Comparison of ENCODE assay signal across 8 cellular contexts in genomic region chr19:17512574-17512939, GRCh38. TPM values are rescaled to one million over a fixed set of nuclear protein-coding genes. Genes with fewer than 3 reads are reported as not detected.
DNase-seq lines count a peak whose midpoint lies in the region; ATAC-seq and TF ChIP-seq lines count a peak whose summit lies in the region.
"Had no signal": no experiment of that assay in that cellular context is flagged by ENCODE, and none has a peak within 500 bp of the region (broad histone marks: within the 10 kb centered on the region; RNA-seq: fewer than 3 reads in every experiment).

No MANE protein-coding gene starts in this region.

- H3K27ac ChIP-seq in iPS-18a (ENCODE audit: low read length) (no peak overlapping the region), stomach (peak overlapping the region; percentile 90 to 100 (median 99))

- ATAC-seq in HG03064 (IDR thresholded peaks at IDR 0.05; ENCODE audit: low read depth, unreplicated experiment) (peak; percentile 9), GM21526 (IDR thresholded peaks at IDR 0.05; ENCODE audit: low FRiP score, unreplicated experiment) (no peak)
- ATAC-seq in activated CD8-positive, alpha-beta T cell treated with anti-CD3 and anti-CD28 coated beads for 36 hours: no peak

- peak overlapping the region; percentile 85 for H3K9ac ChIP-seq in iPS-18a (ENCODE audit: low read length)

- peak overlapping the region; percentile 91 for H3K27ac Mint-ChIP-seq in activated CD8-positive, alpha-beta T cell treated with anti-CD3 and anti-CD28 coated beads for 36 hours

- H3K4me3 Mint-ChIP-seq in activated CD8-positive, alpha-beta T cell treated with anti-CD3 and anti-CD28 coated beads for 36 hours: peak overlapping the region; percentile 87

- POLR2A ChIA-PET in activated CD8-positive, alpha-beta T cell treated with anti-CD3 and anti-CD28 coated beads for 36 hours (lab: Charles Lee): interaction anchor here (0.6 to 4.2 kb wide), 6 partner anchors 9 to 397 kb away, joined by 3 to 26 read pairs (median 3); a partner anchor contains a TSS

- H3K4me3 ChIP-seq in iPS-18a (ENCODE audit: low read length): peak overlapping the region; percentile 89
- H3K4me3 ChIP-seq in stomach: peak overlapping the region; percentile 62 to 93 (median 88)

- H3K36me3 Mint-ChIP-seq in activated CD8-positive, alpha-beta T cell treated with anti-CD3 and anti-CD28 coated beads for 36 hours (ENCODE audit: low read depth): peaks cover 43% of the 10 kb centered on the region

- no peak for TF ChIP-seq POLR2A in stomach (IDR thresholded peaks at IDR 0.05)

- H3K4me1 ChIP-seq in iPS-18a (ENCODE audit: control insufficient read depth, low read depth, low read length) (no peaks in the 10 kb centered on the region), stomach (peaks cover 20 to 51% (median 40%) of the 10 kb centered on the region in 4 donors)

- CTCF ChIA-PET in activated CD8-positive, alpha-beta T cell treated with anti-CD3 and anti-CD28 coated beads for 36 hours (lab: Charles Lee): interaction anchor here (1.0 to 2.6 kb wide), 4 partner anchors 10 to 17 kb away, joined by 3 to 30 read pairs (median 6); no protein-coding TSS in a partner anchor

- peaks cover 7% of the 10 kb centered on the region for H3K36me3 ChIP-seq in iPS-18a (ENCODE audit: control insufficient read depth, low read depth, low read length)
- peaks cover 13 to 20% (median 19%) of the 10 kb centered on the region in 4 donors for H3K36me3 ChIP-seq in stomach

- H3K27me3 Mint-ChIP-seq in activated CD8-positive, alpha-beta T cell treated with anti-CD3 and anti-CD28 coated beads for 36 hours: no peaks in the 10 kb centered on the region

- intact Hi-C loops in activated CD8-positive, alpha-beta T cell treated with anti-CD3 and anti-CD28 coated beads for 36 hours (cut with micrococcal nuclease): loop anchor here (1.0 kb wide), 1 partner anchor 43 kb away; the partner anchor contains the start of gene COLGALT1
- intact Hi-C loops in stomach (cut with DNase I; ENCODE audit: low total_unique reads): no loop called here

- 47 to 55% (median 50%) methylated on average over 9 of the region's 9 CpGs for WGBS in stomach, 5 donors

- no peak for TF ChIP-seq CTCF in activated CD8-positive, alpha-beta T cell treated with anti-CD3 and anti-CD28 coated beads for 36 hours (IDR thresholded peaks at IDR 0.05)
- TF ChIP-seq CTCF in stomach (IDR thresholded peaks at IDR 0.05): no peak

- H3K9me3 Mint-ChIP-seq in activated CD8-positive, alpha-beta T cell treated with anti-CD3 and anti-CD28 coated beads for 36 hours: peaks cover 5% of the 10 kb centered on the region

- H3K9me3 ChIP-seq in iPS-18a (ENCODE audit: control insufficient read depth, low read depth, low read length): no peaks in the 10 kb centered on the region
- H3K9me3 ChIP-seq in stomach: peaks cover 2 to 7% (median 5%) of the 10 kb centered on the region in 4 donors

- H3K4me1 Mint-ChIP-seq in activated CD8-positive, alpha-beta T cell treated with anti-CD3 and anti-CD28 coated beads for 36 hours (ENCODE audit: low read depth): peaks cover 27% of the 10 kb centered on the region

- no peak for DNase-seq in activated CD8-positive, alpha-beta T cell treated with anti-CD3 and anti-CD28 coated beads for 36 hours
- DNase-seq in stomach (no peak), NCI-H1048 (lab: John Stamatoyannopoulos, UW) (no peak), cerebellum (ENCODE audit: low spot score) (no peak)
- DNase-seq: NCI-H187 treated with DMSO at 0.1 percent for 48 hours had no signal

- H3K27me3 ChIP-seq in iPS-18a (ENCODE audit: control insufficient read depth, insufficient read depth, low read length): no peaks in the 10 kb centered on the region
- no peaks in the 10 kb centered on the region for H3K27me3 ChIP-seq in stomach

- no peak for TF ChIP-seq EP300 in stomach (IDR thresholded peaks at IDR 0.05)

RNA-seq across cellular contexts. Expression of gene PGLS, which starts 1.1 kb away (rescaled TPM):
- total RNA-seq in activated CD8-positive, alpha-beta T cell treated with anti-CD3 and anti-CD28 coated beads for 36 hours: 10 to 100 TPM; 58.0 to 58.9 TPM
- total RNA-seq in stomach (100 to 1,000 TPM in 1 of 5 donors, 10 to 100 TPM in 3, 1 to 10 TPM in 1; 2.9 to 258 (median 32.9) TPM), cerebellum (31.0 TPM)
- 100 to 1,000 TPM in 2 of 3 donors, 10 to 100 TPM in 1; 85.0 to 120 (median 114) TPM for polyA plus RNA-seq in stomach

RNA-seq across cellular contexts. Expression of gene SLC27A1, which starts 42.2 kb away (rescaled TPM):
- 1 to 10 TPM; 3.5 to 3.6 TPM for total RNA-seq in activated CD8-positive, alpha-beta T cell treated with anti-CD3 and anti-CD28 coated beads for 36 hours
- total RNA-seq in stomach: 100 to 1,000 TPM in 1 of 5 donors, 10 to 100 TPM in 3, 1 to 10 TPM in 1; 5.5 to 116 (median 43.8) TPM
- polyA plus RNA-seq in stomach: 10 to 100 TPM in 1 of 3 donors, 1 to 10 TPM in 2; 4.0 to 12.7 (median 9.0) TPM
- 23.0 TPM for total RNA-seq in cerebellum

RNA-seq across cellular contexts. Expression of gene COLGALT1, which starts 42.9 kb away (rescaled TPM):
- total RNA-seq in activated CD8-positive, alpha-beta T cell treated with anti-CD3 and anti-CD28 coated beads for 36 hours: 10 to 100 TPM; 62.1 to 64.2 TPM
- 100 to 1,000 TPM in 1 of 5 donors, 10 to 100 TPM in 4; 29.6 to 273 (median 43.6) TPM for total RNA-seq in stomach
- 10 to 100 TPM; 15.1 to 36.3 (median 18.0) TPM for polyA plus RNA-seq in stomach
- 19.1 TPM for total RNA-seq in cerebellum

RNA-seq across cellular contexts. Expression of gene NXNL1, which starts 51.8 kb away (rescaled TPM):
- not detected for total RNA-seq in activated CD8-positive, alpha-beta T cell treated with anti-CD3 and anti-CD28 coated beads for 36 hours
- total RNA-seq in stomach (under 1 TPM in 1 of 5 donors, not detected in 4; 0.92 TPM), cerebellum (not detected)
- polyA plus RNA-seq in stomach: not detected
